8 cellular contexts compared by ENCODE assay signal in the genomic region with DNA sequence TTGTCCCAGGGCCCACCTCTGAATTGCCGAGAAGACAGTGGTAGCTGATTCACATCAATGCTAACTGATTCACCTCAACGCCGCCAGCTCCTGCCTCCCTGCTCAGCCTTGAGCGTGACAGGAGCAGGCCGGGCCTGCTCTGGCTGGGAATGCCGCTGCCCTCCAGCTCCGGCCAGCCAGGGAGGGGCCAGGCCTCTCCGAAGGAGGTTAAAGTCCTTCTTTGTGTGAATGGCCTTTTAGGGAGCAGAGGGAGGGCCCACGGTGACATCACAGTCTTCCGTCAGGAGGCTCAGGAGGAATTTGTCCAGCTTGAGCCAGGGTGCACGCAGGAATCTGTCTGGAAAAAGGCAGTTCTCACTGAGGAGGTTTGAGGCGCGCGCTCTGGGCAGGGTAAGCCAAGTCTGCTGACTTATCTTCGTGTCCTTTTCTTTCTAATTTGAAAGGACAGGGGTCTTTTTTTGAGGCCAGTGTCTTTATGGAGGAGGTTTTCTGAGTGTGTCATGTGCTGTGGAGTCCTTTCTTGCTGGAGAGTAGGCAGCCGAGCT.
DNase-seq lines count a peak whose midpoint lies in the region; ATAC-seq and TF ChIP-seq lines count a peak whose summit lies in the region.

No MANE protein-coding gene starts in this region.

- no peaks in the 10 kb centered on the region for H3K36me3 ChIP-seq in HUES64 (ENCODE audit: insufficient read depth, low read length)
- H3K36me3 ChIP-seq in stomach smooth muscle (ENCODE audit: control insufficient read depth in 2 of 2, insufficient read depth in 2 of 2, low read length in 2 of 2): no peaks in the 10 kb centered on the region

- no peaks in the 10 kb centered on the region for H3K27me3 Mint-ChIP-seq in MCF 10A (ENCODE audit: insufficient read depth, unreplicated experiment)

- intact Hi-C loops in MCF 10A (cut with micrococcal nuclease): no loop called here
- intact Hi-C loops in left colon (cut with DNase I, micrococcal nuclease): no loop called here

- peaks cover 11% of the 10 kb centered on the region for H3K36me3 Mint-ChIP-seq in MCF 10A (ENCODE audit: insufficient read depth, unreplicated experiment)

- H3K4me3 Mint-ChIP-seq in MCF 10A (ENCODE audit: unreplicated experiment): peak overlapping the region; percentile 55

- peaks cover 49% of the 10 kb centered on the region for H3K4me1 Mint-ChIP-seq in MCF 10A (ENCODE audit: insufficient read depth, unreplicated experiment)

- BruUV-seq in MCF 10A (replicated peaks; lab: Mats Ljungman, UMichigan): no TSS peak

- 35% methylated on average over 16 of the region's 16 CpGs for WGBS in HUES64

- peak overlapping the region; percentile 89 for H3K27ac Mint-ChIP-seq in MCF 10A (ENCODE audit: low read depth, unreplicated experiment)

- H3K4me3 ChIP-seq in HUES64 (ENCODE audit: low read length): peak overlapping the region; percentile 33; the same call in 1 of the 2 replicates
- peak overlapping the region; percentile 75 to 79 for H3K4me3 ChIP-seq in stomach smooth muscle (ENCODE audit: low read length in 2 of 2)

- H3K9me3 ChIP-seq in HUES64 (ENCODE audit: insufficient read depth, low read depth, low read length) (no peaks in the 10 kb centered on the region), stomach smooth muscle (ENCODE audit: control insufficient read depth in 2 of 2, low read length in 2 of 2) (no peaks in the 10 kb centered on the region)

- H3K27me3 ChIP-seq in HUES64 (ENCODE audit: insufficient read depth, low read length) (no peaks in the 10 kb centered on the region), stomach smooth muscle (ENCODE audit: control insufficient read depth in 1 of 2, insufficient read depth in 2 of 2, low read length in 2 of 2) (no peaks in the 10 kb centered on the region)

- peak; percentile 98 for ATAC-seq in left colon
- no peak for ATAC-seq in HG02884 (IDR thresholded peaks at IDR 0.05; ENCODE audit: unreplicated experiment)
- no peak for ATAC-seq in GM21526 (IDR thresholded peaks at IDR 0.05; ENCODE audit: low FRiP score, unreplicated experiment)
- no peak for ATAC-seq in GM18909 (IDR thresholded peaks at IDR 0.05; ENCODE audit: poor library complexity, unreplicated experiment)

- TF ChIP-seq CTCF in MCF 10A (IDR thresholded peaks at IDR 0.05; ENCODE audit: unreplicated experiment): no peak

- CTCF ChIA-PET in MCF 10A (lab: Yijun Ruan, JAX): interaction anchor here (0.5 to 1.7 kb wide), 5 partner anchors 13 to 708 kb away, joined by 3 to 5 read pairs (median 3); no protein-coding TSS in a partner anchor

- POLR2A ChIA-PET in MCF 10A (lab: Yijun Ruan, JAX): interaction anchor here (0.5 to 2.9 kb wide), 10 partner anchors 8 to 1182 kb away, joined by 3 to 17 read pairs (median 3); no protein-coding TSS in a partner anchor

- DNase-seq in MCF 10A (ENCODE audit: unreplicated experiment): peak; percentile 81
- peak; percentile 90 to 95 for DNase-seq in left colon
- no peak for DNase-seq in SIG-M5 treated with dmso at 0.1 percent for 504 hours (lab: John Stamatoyannopoulos, UW; ENCODE audit: unreplicated experiment)

- H3K4me1 ChIP-seq in HUES64 (ENCODE audit: insufficient read depth, low read length) (peaks cover 94% of the 10 kb centered on the region), stomach smooth muscle (ENCODE audit: control insufficient read depth, insufficient read depth, low read length) (peaks cover 58% of the 10 kb centered on the region)

- no peaks in the 10 kb centered on the region for H3K9me3 Mint-ChIP-seq in MCF 10A (ENCODE audit: unreplicated experiment)

- peak overlapping the region; percentile 44; the same call in 1 of the 2 replicates for H3K9ac ChIP-seq in HUES64 (ENCODE audit: low read depth, low read length)
- H3K9ac ChIP-seq in stomach smooth muscle (ENCODE audit: low read length in 2 of 2): peak overlapping the region; percentile 89 to 94

- H3K27ac ChIP-seq in HUES64 (ENCODE audit: low read depth, low read length): peak overlapping the region; percentile 65
- peak overlapping the region; percentile 95 for H3K27ac ChIP-seq in stomach smooth muscle (ENCODE audit: low read length)
